In the genomic region with DNA sequence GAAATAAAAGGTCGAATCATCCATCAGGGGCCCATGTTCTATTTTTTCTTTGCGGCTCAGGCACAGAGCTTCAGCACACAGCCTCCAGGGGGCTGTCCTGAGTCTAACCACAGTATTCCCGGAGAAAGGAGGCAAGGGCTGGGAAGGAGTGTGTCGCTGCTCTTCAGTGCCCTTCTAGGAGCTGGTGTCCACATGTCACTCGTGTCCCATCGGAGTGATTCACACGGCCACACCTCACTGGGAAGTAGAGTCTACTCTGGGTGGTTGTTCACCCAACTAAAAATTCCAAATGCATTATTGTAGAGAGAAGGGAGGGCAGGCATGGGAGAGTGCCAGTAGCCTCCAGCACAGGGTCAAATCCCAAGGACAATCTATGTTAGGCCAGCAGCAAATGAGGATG, we compare ENCODE assay signal across 10 cellular contexts.
DNase-seq lines count a peak whose midpoint lies in the region; ATAC-seq, FAIRE-seq and TF ChIP-seq lines count a peak whose summit lies in the region.
"Had no signal": no experiment of that assay in that cellular context is flagged by ENCODE, and none has a peak within 500 bp of the region (broad histone marks: within the 10 kb centered on the region; RNA-seq: fewer than 3 reads in every experiment).

No MANE protein-coding gene starts in this region.

- no peak for ATAC-seq in HG03457 (IDR thresholded peaks at IDR 0.05; ENCODE audit: unreplicated experiment)

- H3K27ac Mint-ChIP-seq in nephron = no peak overlapping the region
- H3K27ac Mint-ChIP-seq: activated naive CD4-positive, alpha-beta T cell treated with anti-CD3 and anti-CD28 coated beads, Interleukin-2, amount 50 U/mL, for 24 hours; memory B cell had no signal

- H3K9me3 Mint-ChIP-seq in nephron = no peaks in the 10 kb centered on the region
- H3K9me3 Mint-ChIP-seq: activated naive CD4-positive, alpha-beta T cell treated with anti-CD3 and anti-CD28 coated beads, Interleukin-2, amount 50 U/mL, for 24 hours; memory B cell had no signal

- no peaks in the 10 kb centered on the region for H3K27me3 ChIP-seq in bronchial epithelial cell (ENCODE audit: control insufficient read depth, insufficient read depth, low read length)

- peak; percentile 33 for DNase-seq in EH (ENCODE audit: low read depth)
- DNase-seq in KBM-7 = peak; percentile 16
- peak; percentile 26 for DNase-seq in bronchial epithelial cell (ENCODE audit: low read depth)
- no peak for DNase-seq in activated naive CD4-positive, alpha-beta T cell treated with Interleukin-2 at 50 U/mL for 16 hours
- no peak for DNase-seq in AML-193 (lab: John Stamatoyannopoulos, UW)
- DNase-seq in stimulated activated CD4-positive, alpha-beta T cell treated with anti-CD3 and anti-CD28 coated beads, Interleukin-1b, Interleukin-23, amount 100 ng/mL, for 48 hours = no peak

- TF ChIP-seq CTCF in bronchial epithelial cell (IDR thresholded peaks at IDR 0.05; ENCODE audit: insufficient read depth, low read length, severe bottlenecking) (peak; percentile 65), nephron (IDR thresholded peaks at IDR 0.05; ENCODE audit: unreplicated experiment in 3 of 3) (peak; percentile 39 to 49 (median 46))

- H3K27me3 Mint-ChIP-seq in nephron (ENCODE audit: low read depth) = peaks cover 23% of the 10 kb centered on the region

- FAIRE-seq in bronchial epithelial cell (lab: Jason Lieb, UNC) = no peak

- in situ Hi-C loops in KBM-7 (cut with MboI; ENCODE audit: low pct_unique_long_range_greater_than_20kb, low sequenced_read_pairs) = loop anchor here (25.0 kb wide), 1 partner anchor 463 kb away; no protein-coding TSS in a partner anchor

- no peaks in the 10 kb centered on the region for H3K36me3 Mint-ChIP-seq in nephron (ENCODE audit: low read depth)
- H3K36me3 Mint-ChIP-seq: activated naive CD4-positive, alpha-beta T cell treated with anti-CD3 and anti-CD28 coated beads, Interleukin-2, amount 50 U/mL, for 24 hours; memory B cell had no signal

- H3K36me3 ChIP-seq in bronchial epithelial cell (ENCODE audit: control insufficient read depth, insufficient read depth, low read length) = no peaks in the 10 kb centered on the region

- H3K4me3 ChIP-seq in bronchial epithelial cell (ENCODE audit: low read depth, low read length) = no peak overlapping the region

- peaks cover 12% of the 10 kb centered on the region for H3K4me1 Mint-ChIP-seq in nephron

- no peak overlapping the region for H3K4me3 Mint-ChIP-seq in nephron
- H3K4me3 Mint-ChIP-seq: activated naive CD4-positive, alpha-beta T cell treated with anti-CD3 and anti-CD28 coated beads, Interleukin-2, amount 50 U/mL, for 24 hours; memory B cell had no signal

Comparison
In these comparisons a context has a peak if more than half of its experiments do, and no peak if none do; other contexts are left out.
1. DNase-seq: peak in EH (single experiment), KBM-7 (single experiment) and bronchial epithelial cell (single experiment); none in activated naive CD4-positive, alpha-beta T cell treated with Interleukin-2 at 50 U/mL for 16 hours (single experiment), AML-193 (0 of 2) and stimulated activated CD4-positive, alpha-beta T cell treated with anti-CD3 and anti-CD28 coated beads, Interleukin-1b, Interleukin-23, amount 100 ng/mL, for 48 hours (single experiment).